Comparison of ENCODE assay signal across 11 cellular contexts in genomic region chr14:87952307-87953094, GRCh38. TPM values are rescaled to one million over a fixed set of nuclear protein-coding genes. Genes with fewer than 3 reads are reported as not detected.
DNase-seq lines count a peak whose midpoint lies in the region; ATAC-seq and TF ChIP-seq lines count a peak whose summit lies in the region.
"Had no signal": no experiment of that assay in that cellular context is flagged by ENCODE, and none has a peak within 500 bp of the region (broad histone marks: within the 10 kb centered on the region; RNA-seq: fewer than 3 reads in every experiment).

No MANE protein-coding gene starts in this region.

- no peak overlapping the region for H3K4me3 ChIP-seq in GM06990 (replicated peaks; ENCODE audit: low read depth, low read length)
- H3K4me3 ChIP-seq: SJCRH30 had no signal

- CTCF ChIA-PET in activated CD8-positive, alpha-beta T cell treated with anti-CD3 and anti-CD28 coated beads, Interleukin-2, amount 10 ng/mL, durations not matched to agents 7 days and 5 days (lab: Charles Lee): interaction anchor here (0.7 to 3.2 kb wide), 15 partner anchors 11 to 237 kb away, joined by 3 to 17 read pairs (median 6); partner anchors contain the start of gene GALC

- no peaks in the 10 kb centered on the region for H3K27me3 ChIP-seq in GM06990 (replicated peaks; ENCODE audit: control insufficient read depth, insufficient read depth, low read length)
- H3K27me3 ChIP-seq: SJCRH30 had no signal

- peaks cover 52% of the 10 kb centered on the region for H3K4me1 Mint-ChIP-seq in activated CD8-positive, alpha-beta T cell treated with anti-CD3 and anti-CD28 coated beads, Interleukin-2, amount 10 ng/mL, durations not matched to agents 7 days and 5 days (ENCODE audit: low read depth)
- H3K4me1 Mint-ChIP-seq: brain had no signal

- TF ChIP-seq CTCF in GM06990 (IDR thresholded peaks at IDR 0.05; ENCODE audit: insufficient read depth, low read length, poor library complexity, severe bottlenecking): no peak

- peak overlapping the region; percentile 94 for H3K27ac Mint-ChIP-seq in activated CD8-positive, alpha-beta T cell treated with anti-CD3 and anti-CD28 coated beads, Interleukin-2, amount 10 ng/mL, durations not matched to agents 7 days and 5 days
- H3K27ac Mint-ChIP-seq: brain had no signal

- peaks cover 48% of the 10 kb centered on the region for H3K36me3 Mint-ChIP-seq in activated CD8-positive, alpha-beta T cell treated with anti-CD3 and anti-CD28 coated beads, Interleukin-2, amount 10 ng/mL, durations not matched to agents 7 days and 5 days (ENCODE audit: low read depth)

- H3K4me3 Mint-ChIP-seq in activated CD8-positive, alpha-beta T cell treated with anti-CD3 and anti-CD28 coated beads, Interleukin-2, amount 10 ng/mL, durations not matched to agents 7 days and 5 days: peak overlapping the region; percentile 75
- H3K4me3 Mint-ChIP-seq: brain had no signal

- H3K36me3 ChIP-seq in GM06990 (ENCODE audit: control insufficient read depth, insufficient read depth, low read length): no peaks in the 10 kb centered on the region
- H3K36me3 ChIP-seq: SJCRH30 had no signal

- POLR2A ChIA-PET in activated CD8-positive, alpha-beta T cell treated with anti-CD3 and anti-CD28 coated beads, Interleukin-2, amount 10 ng/mL, durations not matched to agents 7 days and 5 days (lab: Charles Lee): interaction anchor here (0.7 to 2.6 kb wide), 6 partner anchors 39 to 839 kb away, joined by 3 to 25 read pairs (median 6); partner anchors contain the start of genes GALC and GPR65

- DNase-seq in GM06990 (ENCODE audit: extremely low read depth, insufficient read length): peak; percentile 26
- DNase-seq in activated CD8-positive, alpha-beta T cell treated with anti-CD3 and anti-CD28 coated beads, Interleukin-2, amount 10 ng/mL, durations not matched to agents 7 days and 5 days: peak; percentile 45
- DNase-seq in SIG-M5 (lab: John Stamatoyannopoulos, UW): no peak
- no peak for DNase-seq in germinal center (ENCODE audit: low spot score)
- no peak for DNase-seq in DMS79 treated with DMSO at 0.1 percent for 48 hours (lab: John Stamatoyannopoulos, UW)
- DNase-seq in NCI-H69 (lab: John Stamatoyannopoulos, UW): no peak

- H3K9me3 Mint-ChIP-seq in activated CD8-positive, alpha-beta T cell treated with anti-CD3 and anti-CD28 coated beads, Interleukin-2, amount 10 ng/mL, durations not matched to agents 7 days and 5 days (ENCODE audit: insufficient read depth): no peaks in the 10 kb centered on the region
- H3K9me3 Mint-ChIP-seq: brain had no signal

- peak; percentile 94 for ATAC-seq in GM19438 (IDR thresholded peaks at IDR 0.05; ENCODE audit: low read depth, unreplicated experiment)
- peak; percentile 77 for ATAC-seq in HG03066 (IDR thresholded peaks at IDR 0.05; ENCODE audit: low read depth, unreplicated experiment)
- peak; percentile 88 for ATAC-seq in activated CD8-positive, alpha-beta T cell treated with anti-CD3 and anti-CD28 coated beads, Interleukin-2, amount 10 ng/mL, durations not matched to agents 7 days and 5 days

- H3K27me3 Mint-ChIP-seq in activated CD8-positive, alpha-beta T cell treated with anti-CD3 and anti-CD28 coated beads, Interleukin-2, amount 10 ng/mL, durations not matched to agents 7 days and 5 days (ENCODE audit: low read depth): no peaks in the 10 kb centered on the region
- H3K27me3 Mint-ChIP-seq: brain had no signal

RNA-seq across cellular contexts. Expression of gene GALC, which starts 40.5 kb away (rescaled TPM):
- 10 to 100 TPM; 15.6 to 17.0 TPM for total RNA-seq in activated CD8-positive, alpha-beta T cell treated with anti-CD3 and anti-CD28 coated beads, Interleukin-2, amount 10 ng/mL, durations not matched to agents 7 days and 5 days

RNA-seq across cellular contexts. Expression of gene GPR65, which starts 52.4 kb away (rescaled TPM):
- 10 to 100 TPM; 21.9 to 22.9 TPM for total RNA-seq in activated CD8-positive, alpha-beta T cell treated with anti-CD3 and anti-CD28 coated beads, Interleukin-2, amount 10 ng/mL, durations not matched to agents 7 days and 5 days
- total RNA-seq: Daoy had no signal

Comparison
In these comparisons a context has a peak if more than half of its experiments do, and no peak if none do; other contexts are left out.
1. DNase-seq: peak in GM06990 (single experiment) and activated CD8-positive, alpha-beta T cell treated with anti-CD3 and anti-CD28 coated beads, Interleukin-2, amount 10 ng/mL, durations not matched to agents 7 days and 5 days (single experiment); none in SIG-M5 (single experiment), germinal center (single experiment), DMS79 treated with DMSO at 0.1 percent for 48 hours (single experiment) and NCI-H69 (single experiment).
2. Peak in every context shown above with its lines, with median percentiles within 50 percentile points of each other: ATAC-seq.